13 cellular contexts compared by ENCODE assay signal in the genomic region with DNA sequence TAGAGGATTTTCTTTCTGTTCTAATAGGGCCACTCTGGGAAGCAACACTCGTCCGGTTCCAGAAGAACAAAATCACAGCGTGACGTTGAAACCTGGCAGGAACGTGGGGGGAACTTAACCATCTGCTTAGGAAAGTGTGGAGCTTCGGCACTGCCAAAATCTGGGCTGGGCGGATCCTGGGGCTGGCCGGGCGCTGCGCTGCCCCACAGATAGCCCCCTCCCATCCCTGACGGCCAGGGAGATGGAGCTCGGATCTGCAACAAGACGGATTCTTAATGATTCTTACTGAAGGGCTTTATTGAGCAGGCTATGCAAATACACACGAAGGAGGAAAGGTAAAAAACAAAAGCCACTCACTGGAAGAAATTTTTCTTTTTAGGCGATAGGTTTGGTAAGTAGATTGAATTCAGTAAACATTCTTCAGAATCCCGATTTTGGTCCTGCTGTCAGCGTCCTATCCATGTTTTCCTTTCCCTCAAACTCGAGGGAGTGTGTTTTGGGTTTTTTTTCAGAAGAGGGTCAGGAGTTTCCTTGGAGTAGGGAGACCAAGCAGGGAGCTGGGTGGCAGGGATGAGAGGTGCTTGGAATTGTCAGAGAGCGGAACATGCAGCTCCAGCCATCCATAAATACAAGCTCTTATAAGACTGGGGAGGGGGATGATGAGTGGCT. TPM values are rescaled to one million over a fixed set of nuclear protein-coding genes. Genes with fewer than 3 reads are reported as not detected.
DNase-seq lines count a peak whose midpoint lies in the region; ATAC-seq and TF ChIP-seq lines count a peak whose summit lies in the region.
"Had no signal": no experiment of that assay in that cellular context is flagged by ENCODE, and none has a peak within 500 bp of the region (broad histone marks: within the 10 kb centered on the region; RNA-seq: fewer than 3 reads in every experiment).

No MANE protein-coding gene starts in this region.

- peaks cover 6% of the 10 kb centered on the region for H3K36me3 Mint-ChIP-seq in brain
- H3K36me3 Mint-ChIP-seq: activated CD8-positive, alpha-beta memory T cell treated with anti-CD3 and anti-CD28 coated beads, Interleukin-2, amount 10 ng/mL, durations not matched to agents 7 days and 5 days had no signal

- peak overlapping the region; percentile 23 for H2AFZ ChIP-seq in neuron (ENCODE audit: low read depth, low read length)

- H3K4me3 Mint-ChIP-seq in brain: peak overlapping the region; percentile 85 to 96 (median 87)

- peak overlapping the region; percentile 77 to 95 (median 89) for H3K27ac Mint-ChIP-seq in brain
- H3K27ac Mint-ChIP-seq: activated CD8-positive, alpha-beta memory T cell treated with anti-CD3 and anti-CD28 coated beads, Interleukin-2, amount 10 ng/mL, durations not matched to agents 7 days and 5 days had no signal

- H3K9me3 Mint-ChIP-seq in brain: peaks cover 0 to 5% (median 3%) of the 10 kb centered on the region in 5 experiments

- H3K27me3 ChIP-seq in HUES6 (ENCODE audit: control insufficient read depth, insufficient read depth, low read length) (peaks cover 61% of the 10 kb centered on the region), neuron (ENCODE audit: insufficient read depth, low read length) (no peaks in the 10 kb centered on the region)

- DNase-seq in NCI-H1417 (lab: John Stamatoyannopoulos, UW) (peak; percentile 72 to 87 (median 81)), NCI-H1417 treated with DMSO at 0.1 percent for 48 hours (lab: John Stamatoyannopoulos, UW) (no peak), SKM-1 (lab: John Stamatoyannopoulos, UW; ENCODE audit: unreplicated experiment) (no peak), NAMALWA (ENCODE audit: low spot score) (no peak)
- DNase-seq: brain microvascular endothelial cell had no signal

- peaks cover 95% of the 10 kb centered on the region for H3K27me3 Mint-ChIP-seq in brain

- no peak for ATAC-seq in GM21360 (IDR thresholded peaks at IDR 0.05; ENCODE audit: unreplicated experiment)

- no peak for TF ChIP-seq CTCF in brain (conservative IDR thresholded peaks at IDR 0.05)

- H3K9me3 ChIP-seq in HUES6 (ENCODE audit: control insufficient read depth, insufficient read depth, low read depth, low read length): no peaks in the 10 kb centered on the region
- H3K9me3 ChIP-seq in neuron (ENCODE audit: low read length): peaks cover 21% of the 10 kb centered on the region
- H3K9me3 ChIP-seq: mucosa of descending colon, thyroid gland had no signal

- no peak overlapping the region for H3K9ac ChIP-seq in HUES6 (ENCODE audit: low read length)

- H3K4me3 ChIP-seq in HUES6 (ENCODE audit: low read depth, low read length) (peak overlapping the region; percentile 86), neuron (ENCODE audit: low read length) (peak overlapping the region; percentile 83)

- H3K27ac ChIP-seq in HUES6 (ENCODE audit: low read depth, low read length): no peak overlapping the region
- H3K27ac ChIP-seq: brain microvascular endothelial cell, SJSA1 had no signal

- H3K4me1 ChIP-seq in HUES6 (ENCODE audit: control insufficient read depth, insufficient read depth, low read length): peaks cover 25% of the 10 kb centered on the region
- H3K4me1 ChIP-seq in neuron (ENCODE audit: insufficient read depth, low read length): peaks cover 34% of the 10 kb centered on the region

- peaks cover 51% of the 10 kb centered on the region for H3K4me1 Mint-ChIP-seq in brain

- H3K36me3 ChIP-seq in HUES6 (ENCODE audit: control insufficient read depth, insufficient read depth, low read length) (no peaks in the 10 kb centered on the region), neuron (ENCODE audit: insufficient read depth, low read length) (peaks cover 26% of the 10 kb centered on the region)
- H3K36me3 ChIP-seq: brain microvascular endothelial cell, SJSA1, thyroid gland had no signal

RNA-seq across cellular contexts. Expression of gene PCDH8, which starts 1.4 kb away (rescaled TPM):
- 9.4 TPM for polyA plus RNA-seq in brain (ENCODE audit: insufficient read depth, low read depth, low replicate concordance)

Comparison
In these comparisons a context has a peak if more than half of its experiments do, and no peak if none do; other contexts are left out.
1. DNase-seq: peak in NCI-H1417 (3 of 3); none in NCI-H1417 treated with DMSO at 0.1 percent for 48 hours (single experiment), SKM-1 (single experiment) and NAMALWA (single experiment).